Comparison of ENCODE assay signal across 1 cellular context in the genomic region with DNA sequence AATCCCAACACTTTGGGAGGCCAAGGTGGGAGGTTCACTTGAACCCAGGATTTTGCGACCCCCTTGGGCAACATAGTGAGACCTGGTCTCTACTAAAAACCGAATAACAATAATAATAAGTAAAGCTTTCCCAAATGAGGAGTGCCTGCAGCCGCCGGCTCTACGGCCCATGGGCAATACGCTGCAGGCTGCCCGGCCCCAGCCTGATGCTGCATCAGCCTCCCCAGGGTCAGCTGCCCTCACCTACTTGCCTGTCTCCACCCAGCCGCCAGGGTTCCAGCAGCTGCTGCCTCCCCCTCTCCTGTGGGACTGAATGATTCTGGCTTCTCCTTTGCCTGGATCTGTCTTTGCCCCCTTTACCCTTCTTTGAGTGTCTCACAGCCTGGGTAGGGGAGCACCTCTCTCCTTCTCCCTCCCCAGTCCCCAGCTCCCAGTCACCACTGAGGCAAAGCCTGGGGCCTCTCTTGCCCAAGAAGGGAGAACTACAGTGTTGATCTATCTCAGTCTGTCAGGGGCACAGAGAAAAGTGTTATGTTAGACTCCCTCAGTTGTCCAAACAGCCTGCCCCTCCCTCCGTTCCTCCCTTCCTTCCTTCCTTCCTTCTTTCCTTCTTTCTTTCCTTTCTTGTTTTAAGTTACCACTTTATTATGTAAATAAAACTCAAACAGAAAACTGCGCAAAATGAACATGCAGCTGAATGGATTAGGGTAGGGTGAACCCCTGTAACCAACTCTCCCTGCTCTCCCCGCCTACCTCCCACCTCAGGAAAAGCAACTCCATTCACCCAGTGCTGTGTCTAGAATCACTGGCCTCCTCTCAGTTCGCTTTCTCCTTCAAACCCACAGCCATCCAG.
TF ChIP-seq lines count a peak whose summit lies in the region.

No MANE protein-coding gene starts in this region.

TF ChIP-seq in endothelial cell of umbilical vein, 7 proteins besides CTCF, POLR2A, EP300 and RAD21:
- TF ChIP-seq FOS (IDR thresholded peaks at IDR 0.05; ENCODE audit: borderline replicate concordance, insufficient read depth, low read length) (no peak), EZH2 (IDR thresholded peaks at IDR 0.05; ENCODE audit: borderline replicate concordance, low read depth, low read length, severe bottlenecking) (no peak), JUN (IDR thresholded peaks at IDR 0.05; ENCODE audit: borderline replicate concordance, insufficient read depth, insufficient read length, low read depth) (no peak), MAX (IDR thresholded peaks at IDR 0.05; ENCODE audit: insufficient read depth, insufficient read length) (no peak), MYC (IDR thresholded peaks at IDR 0.05; ENCODE audit: low read depth, low read length) (no peak), GATA2 (IDR thresholded peaks at IDR 0.05; ENCODE audit: insufficient read depth, insufficient read length, low read depth, low read length) (no peak), POLR2AphosphoS5 (IDR thresholded peaks at IDR 0.05; ENCODE audit: insufficient read depth, low read depth, low read length) (no peak)
